Comparison of ENCODE assay signal across 22 cellular contexts in genomic region chr14:95455246-95455645, GRCh38.
"Had no signal": no experiment of that assay in that cellular context is flagged by ENCODE, and none has a peak within 500 bp of the region (broad histone marks: within the 10 kb centered on the region; RNA-seq: fewer than 3 reads in every experiment).

No MANE protein-coding gene starts in this region.

- H3K9me3 Mint-ChIP-seq: immature natural killer cell; naive B cell; natural killer cell treated with Interleukin-12 subunit alpha and Interleukin-12 subunit beta and Interleukin-15 and Interleukin-18, amount 100 ng/mL, for 72 hours; stimulated activated memory B cell treated with anti-CD40 and anti-IgM and Interleukin-4, amounts not matched to agents 10 μg/mL and 1 μg/mL and 100 μg/mL, for 72 hours; stimulated activated naive CD8-positive, alpha-beta T cell treated with anti-CD3 and anti-CD28 coated beads, Interleukin-15, Interleukin-2, amounts not matched to agents 100 ng/mL and 50 ng/mL, for 24 hours had no signal

- H3K27me3 Mint-ChIP-seq: naive B cell; natural killer cell treated with Interleukin-12 subunit alpha and Interleukin-12 subunit beta and Interleukin-15 and Interleukin-18, amount 100 ng/mL, for 72 hours; stimulated activated memory B cell treated with anti-CD40 and anti-IgM and Interleukin-4, amounts not matched to agents 10 μg/mL and 1 μg/mL and 100 μg/mL, for 72 hours; stimulated activated naive CD8-positive, alpha-beta T cell treated with anti-CD3 and anti-CD28 coated beads, Interleukin-15, Interleukin-2, amounts not matched to agents 100 ng/mL and 50 ng/mL, for 24 hours had no signal

- H3K36me3 Mint-ChIP-seq: naive B cell had no signal

- ATAC-seq: left ventricle myocardium superior; lower lobe of right lung; mucosa of descending colon; natural killer cell treated with Interleukin-12 subunit alpha and Interleukin-12 subunit beta and Interleukin-15 and Interleukin-18, amount 100 ng/mL, for 72 hours; psoas muscle; right cardiac atrium; stimulated activated memory B cell treated with anti-CD40 and anti-IgM and Interleukin-4, amounts not matched to agents 10 μg/mL and 1 μg/mL and 100 μg/mL, for 72 hours had no signal

- H3K27me3 ChIP-seq: dorsolateral prefrontal cortex, ovary, thyroid gland, vagina had no signal

- H3K27ac Mint-ChIP-seq: immature natural killer cell; natural killer cell treated with Interleukin-12 subunit alpha and Interleukin-12 subunit beta and Interleukin-15 and Interleukin-18, amount 100 ng/mL, for 72 hours; stimulated activated naive CD8-positive, alpha-beta T cell treated with anti-CD3 and anti-CD28 coated beads, Interleukin-15, Interleukin-2, amounts not matched to agents 100 ng/mL and 50 ng/mL, for 24 hours had no signal

- H3K4me1 Mint-ChIP-seq: immature natural killer cell had no signal

- DNase-seq: dorsolateral prefrontal cortex; effector CD4-positive, alpha-beta T cell; hypothalamus; immature natural killer cell; islet precursor cell; left ventricle myocardium superior; lower lobe of right lung; mucosa of descending colon; naive B cell; occipital lobe; ovary; psoas muscle; sigmoid colon; stimulated activated CD4-positive, alpha-beta T cell treated with anti-CD3 and anti-CD28 coated beads, Interleukin-2, amount 100 ng/mL, for 24 hours; stimulated activated CD4-positive, alpha-beta T cell treated with anti-CD3 and anti-CD28 coated beads, Interleukin-4, amount 100 ng/mL, for 24 hours; thyroid gland; trophoblast cell had no signal

- H3K4me1 ChIP-seq: thyroid gland, vagina had no signal

- H3K36me3 ChIP-seq: ovary had no signal

- H3K4me3 Mint-ChIP-seq: immature natural killer cell; naive B cell; natural killer cell treated with Interleukin-12 subunit alpha and Interleukin-12 subunit beta and Interleukin-15 and Interleukin-18, amount 100 ng/mL, for 72 hours; stimulated activated memory B cell treated with anti-CD40 and anti-IgM and Interleukin-4, amounts not matched to agents 10 μg/mL and 1 μg/mL and 100 μg/mL, for 72 hours; stimulated activated naive CD8-positive, alpha-beta T cell treated with anti-CD3 and anti-CD28 coated beads, Interleukin-15, Interleukin-2, amounts not matched to agents 100 ng/mL and 50 ng/mL, for 24 hours had no signal

- H3K4me3 ChIP-seq: dorsolateral prefrontal cortex, lower lobe of right lung, mucosa of descending colon, ovary, psoas muscle, sigmoid colon, thyroid gland, vagina had no signal

- H3K27ac ChIP-seq: lower lobe of right lung, ovary, psoas muscle, sigmoid colon, thyroid gland, vagina had no signal
